In genomic region chr3:11624161-11624560, GRCh38 we compare ENCODE assay signal across 12 cellular contexts. TPM values are rescaled to one million over a fixed set of nuclear protein-coding genes. Genes with fewer than 3 reads are reported as not detected.
DNase-seq lines count a peak whose midpoint lies in the region; ATAC-seq, FAIRE-seq and TF ChIP-seq lines count a peak whose summit lies in the region.
"Had no signal": no experiment of that assay in that cellular context is flagged by ENCODE, and none has a peak within 500 bp of the region (broad histone marks: within the 10 kb centered on the region; RNA-seq: fewer than 3 reads in every experiment).

No MANE protein-coding gene starts in this region.

- H3K79me2 ChIP-seq in H1 (ENCODE audit: control insufficient read depth in 1 of 2, insufficient read depth in 2 of 2, low read length in 2 of 2) = peaks cover 10 to 99% of the 10 kb centered on the region in 2 experiments

- peaks cover 69% of the 10 kb centered on the region for H3K4me1 Mint-ChIP-seq in activated CD4-positive, alpha-beta memory T cell treated with anti-CD3 and anti-CD28 coated beads, Interleukin-2, amount 10 ng/mL, durations not matched to agents 7 days and 5 days

- peaks cover 16 to 25% of the 10 kb centered on the region in 2 experiments for H4K20me1 ChIP-seq in H1 (replicated peaks in 1 of 2; ENCODE audit: control insufficient read depth in 1 of 2, insufficient read depth in 2 of 2, low read length in 2 of 2)

- H3K27me3 Mint-ChIP-seq in activated CD4-positive, alpha-beta memory T cell treated with anti-CD3 and anti-CD28 coated beads, Interleukin-2, amount 10 ng/mL, durations not matched to agents 7 days and 5 days = no peaks in the 10 kb centered on the region

- no peak overlapping the region for H3K23ac ChIP-seq in H1 (ENCODE audit: insufficient read length)

- H2AFZ ChIP-seq in H1 (ENCODE audit: low read length) = no peak overlapping the region
- H2AFZ ChIP-seq: GM23338 had no signal

- TF ChIP-seq RAD21 in H1 (IDR thresholded peaks at IDR 0.05 in 1 of 2, conservative IDR thresholded peaks at IDR 0.05 in 1 of 2; ENCODE audit: low read depth in 2 of 2, low read length in 2 of 2) = no peak

- CTCF ChIA-PET in activated CD4-positive, alpha-beta memory T cell treated with anti-CD3 and anti-CD28 coated beads, Interleukin-2, amount 10 ng/mL, durations not matched to agents 7 days and 5 days (lab: Charles Lee) = interaction anchor here (0.9 to 1.4 kb wide), 2 partner anchors 9 to 27 kb away, joined by 3 to 5 read pairs; no protein-coding TSS in a partner anchor
- CTCF ChIA-PET in H1 (lab: Charles Lee; ENCODE audit: partially characterized antibody) = interaction anchor here (0.6 to 3.8 kb wide), 2 partner anchors 8 to 71 kb away, joined by 5 to 18 read pairs; no protein-coding TSS in a partner anchor

- no peak overlapping the region for H4K8ac ChIP-seq in H1 (ENCODE audit: extremely low read depth, insufficient read depth, low read length)

- no peak for TF ChIP-seq EP300 in H1 (IDR thresholded peaks at IDR 0.05; ENCODE audit: borderline replicate concordance in 1 of 2, low read depth in 2 of 2, low read length in 2 of 2)

- peak; percentile 83 for DNase-seq in activated CD4-positive, alpha-beta memory T cell treated with anti-CD3 and anti-CD28 coated beads, Interleukin-2, amount 10 ng/mL, durations not matched to agents 7 days and 5 days
- no peak for DNase-seq in H1 (ENCODE audit: low read depth in 1 of 2, low spot score in 2 of 2)
- peak in 2 of 3 experiments; percentile 34 to 43 for DNase-seq in stimulated activated CD4-positive, alpha-beta T cell treated with anti-CD3 and anti-CD28 coated beads, TNF-alpha, amount 100 ng/mL, for 4 hours (ENCODE audit: low read depth in 3 of 3)
- no peak for DNase-seq in NCI-H1092 (lab: John Stamatoyannopoulos, UW)
- DNase-seq: GF-D8, SHP77 had no signal

- H3K18ac ChIP-seq in H1 (ENCODE audit: extremely low read depth, low read length) = no peak overlapping the region

- TF ChIP-seq CTCF in H1 (IDR thresholded peaks at IDR 0.05; ENCODE audit: control extremely low read depth in 1 of 3, insufficient read depth in 1 of 3, low read depth in 1 of 3, low read length in 3 of 3) = no peak

- no peak overlapping the region for H2BK12ac ChIP-seq in H1 (ENCODE audit: low read depth, low read length)

- POLR2A ChIA-PET in activated CD4-positive, alpha-beta memory T cell treated with anti-CD3 and anti-CD28 coated beads, Interleukin-2, amount 10 ng/mL, durations not matched to agents 7 days and 5 days (lab: Charles Lee) = interaction anchor here (1.1 to 4.4 kb wide), 5 partner anchors 16 to 223 kb away, joined by 3 to 51 read pairs (median 4); partner anchors contain the start of genes TAMM41 and VGLL4
- POLR2A ChIA-PET in H1 (lab: Charles Lee; ENCODE audit: partially characterized antibody) = interaction anchor here (1.1 kb wide), 1 partner anchor 65 kb away, joined by 3 read pairs; no protein-coding TSS in a partner anchor

- H3K4me1 ChIP-seq in H1 (replicated peaks in 1 of 4; ENCODE audit: control insufficient read depth in 3 of 4, insufficient read depth in 4 of 4, low read length in 3 of 4) = peaks cover 3 to 8% (median 5%) of the 10 kb centered on the region in 4 experiments

- H2BK5ac ChIP-seq in H1 (ENCODE audit: low read depth, low read length) = no peak overlapping the region

- H3K27me3 ChIP-seq in H1 (replicated peaks in 1 of 4; ENCODE audit: control insufficient read depth in 3 of 4, extremely low read depth in 1 of 4, insufficient read depth in 3 of 4, low read length in 3 of 4) = no peaks in the 10 kb centered on the region

- H3K56ac ChIP-seq in H1 (replicated peaks; ENCODE audit: insufficient read length, low read depth, low read length) = no peak overlapping the region

- no peaks in the 10 kb centered on the region for H3K36me3 ChIP-seq in H1 (ENCODE audit: control insufficient read depth in 2 of 4, insufficient read depth in 4 of 4, low read length in 3 of 4)

- H2BK15ac ChIP-seq in H1 (ENCODE audit: low read length) = no peak overlapping the region

- ATAC-seq in HG02610 (IDR thresholded peaks at IDR 0.05; ENCODE audit: unreplicated experiment) (peak; percentile 57), GM19023 (IDR thresholded peaks at IDR 0.05; ENCODE audit: unreplicated experiment) (no peak), GM18517 (IDR thresholded peaks at IDR 0.05; ENCODE audit: unreplicated experiment) (no peak), HG02970 (IDR thresholded peaks at IDR 0.05; ENCODE audit: low FRiP score, unreplicated experiment) (no peak)
- ATAC-seq: GM23338 had no signal

- no peak overlapping the region for H4K5ac ChIP-seq in H1 (ENCODE audit: insufficient read length, low read depth, low read length)

- no peak overlapping the region for H2BK20ac ChIP-seq in H1 (ENCODE audit: low read length)

- no peak overlapping the region for H2BK120ac ChIP-seq in H1 (replicated peaks; ENCODE audit: low read depth, low read length)

- H3K4me3 Mint-ChIP-seq in activated CD4-positive, alpha-beta memory T cell treated with anti-CD3 and anti-CD28 coated beads, Interleukin-2, amount 10 ng/mL, durations not matched to agents 7 days and 5 days = peak overlapping the region; percentile 48
- H3K4me3 Mint-ChIP-seq: GM23338 had no signal

- no peak for FAIRE-seq in H1 (lab: Jason Lieb, UNC)
- FAIRE-seq: colon had no signal

- 0 out of 2 replicates have a peak overlapping the region, but pooled peaks have one; percentile 14 for H3K27ac ChIP-seq in H1 (ENCODE audit: low read depth, low read length)

- peaks cover 24% of the 10 kb centered on the region for H3K36me3 Mint-ChIP-seq in activated CD4-positive, alpha-beta memory T cell treated with anti-CD3 and anti-CD28 coated beads, Interleukin-2, amount 10 ng/mL, durations not matched to agents 7 days and 5 days (ENCODE audit: low read depth)

- TF ChIP-seq POLR2A in H1 (IDR thresholded peaks at IDR 0.05; ENCODE audit: control extremely low read depth in 1 of 2, low read depth in 2 of 2, low read length in 2 of 2) = no peak

- H3K4ac ChIP-seq in H1 (replicated peaks; ENCODE audit: insufficient read length, low read depth, low read length) = no peak overlapping the region

- no peak overlapping the region for H3K14ac ChIP-seq in H1 (ENCODE audit: insufficient read length)

- peaks cover 6% of the 10 kb centered on the region for H3K9me3 Mint-ChIP-seq in activated CD4-positive, alpha-beta memory T cell treated with anti-CD3 and anti-CD28 coated beads, Interleukin-2, amount 10 ng/mL, durations not matched to agents 7 days and 5 days
- H3K9me3 Mint-ChIP-seq: GM23338 had no signal

- H3K27ac Mint-ChIP-seq in activated CD4-positive, alpha-beta memory T cell treated with anti-CD3 and anti-CD28 coated beads, Interleukin-2, amount 10 ng/mL, durations not matched to agents 7 days and 5 days = peak overlapping the region; percentile 91
- H3K27ac Mint-ChIP-seq: GM23338 had no signal

- no peak overlapping the region for H4K91ac ChIP-seq in H1 (replicated peaks; ENCODE audit: insufficient read length, low read length)

- no peak overlapping the region for H3K9ac ChIP-seq in H1 (replicated peaks in 1 of 4; ENCODE audit: extremely low read depth in 1 of 4, low read depth in 3 of 4, low read length in 3 of 4)

- H3K4me2 ChIP-seq in H1 (ENCODE audit: insufficient read depth in 1 of 2, low read depth in 2 of 2, low read length in 2 of 2) = no peak overlapping the region; a peak in 1 of 4 replicates
- H3K4me2 ChIP-seq: GM23338 had no signal

- H3K23me2 ChIP-seq in H1 (ENCODE audit: low read depth, low read length) = no peaks in the 10 kb centered on the region

- WGBS in H1 (ENCODE audit: extremely low coverage in 1 of 2, insufficient coverage in 1 of 2, insufficient read length in 1 of 2, insufficient replicate concordance in 2 of 2, low coverage in 1 of 2, low lambda C conversion rate in 2 of 2, missing lambda C conversion rate in 1 of 2), 2 experiments = 95% methylated on average over 8 of the region's 8 CpGs; no CpG with 5 or more reads in 1 of the 2 experiments

- no peaks in the 10 kb centered on the region for H3K9me3 ChIP-seq in H1 (ENCODE audit: insufficient read depth in 2 of 2, low read depth in 1 of 2, low read length in 1 of 2)

- no peak overlapping the region for H2AK5ac ChIP-seq in H1 (ENCODE audit: low read depth, low read length)

- peaks cover 9% of the 10 kb centered on the region for H3K79me1 ChIP-seq in H1 (ENCODE audit: low read depth, low read length)

- no peak overlapping the region for H3K4me3 ChIP-seq in H1 (ENCODE audit: extremely low read depth in 1 of 4, insufficient read depth in 2 of 4, low read depth in 3 of 4, low read length in 4 of 4)
- H3K4me3 ChIP-seq: GM23338 had no signal

TF ChIP-seq in H1, 55 proteins besides CTCF, POLR2A, EP300 and RAD21:
- TF ChIP-seq CHD2 (IDR thresholded peaks at IDR 0.05; ENCODE audit: low read length) (no peak), SAP30 (IDR thresholded peaks at IDR 0.05; ENCODE audit: insufficient read depth, insufficient replicate concordance, low read length) (no peak), ZNF274 (IDR thresholded peaks at IDR 0.05; ENCODE audit: borderline replicate concordance, extremely low read depth, low read length) (no peak)

RNA-seq across cellular contexts. Expression of gene VGLL4, which starts 19.6 kb away (rescaled TPM):
- total RNA-seq in activated CD4-positive, alpha-beta memory T cell treated with anti-CD3 and anti-CD28 coated beads, Interleukin-2, amount 10 ng/mL, durations not matched to agents 7 days and 5 days = 10 to 100 TPM; 47.8 to 49.2 TPM
- total RNA-seq in H1 (2021; fragmentation: NEBNext Ultra II Directional; extraction: Animal tissue kit (Norgen Biotek cat#: 25700)) = 41.9 and 45.1 TPM in 2 replicates
- 50.0 and 61.4 TPM in 2 replicates for polyA plus RNA-seq in H1 (2011; rRNA removed)
- 36.8 TPM for polyA plus RNA-seq in H1 (2011; cell fraction: cytosol; rRNA removed)
- 47.2 TPM for polyA plus RNA-seq in H1 (2011; cell fraction: nucleus; rRNA removed)
- 25.0 to 30.9 TPM (median 26.7 TPM) in 4 replicates for polyA plus RNA-seq in H1 (2012, experiment 1 of 2)
- polyA plus RNA-seq in H1 (2012, experiment 2 of 2) = 28.4 TPM
- 33.7 TPM for polyA plus RNA-seq in H1 (2013, experiment 1 of 2)
- polyA plus RNA-seq in H1 (2013, experiment 2 of 2) = 33.3 TPM
- polyA minus RNA-seq in H1 (2011; rRNA and poly(A)+ RNA removed) = 23.2 and 35.7 TPM in 2 replicates
- polyA minus RNA-seq in H1 (2011; cell fraction: cytosol; rRNA and poly(A)+ RNA removed) = 23.8 TPM
- 46.4 TPM for polyA minus RNA-seq in H1 (2011; cell fraction: nucleus; rRNA and poly(A)+ RNA removed)

Comparison
In these comparisons a context has a peak if more than half of its experiments do, and no peak if none do; other contexts are left out.
1. DNase-seq: peak in activated CD4-positive, alpha-beta memory T cell treated with anti-CD3 and anti-CD28 coated beads, Interleukin-2, amount 10 ng/mL, durations not matched to agents 7 days and 5 days (single experiment) and stimulated activated CD4-positive, alpha-beta T cell treated with anti-CD3 and anti-CD28 coated beads, TNF-alpha, amount 100 ng/mL, for 4 hours (2 of 3); none in H1 (0 of 2) and NCI-H1092 (single experiment).